Comparison of ENCODE assay signal across 23 cellular contexts in genomic region chr6:53686541-53686940, GRCh38. TPM values are rescaled to one million over a fixed set of nuclear protein-coding genes. Genes with fewer than 3 reads are reported as not detected.
DNase-seq lines count a peak whose midpoint lies in the region; ATAC-seq and TF ChIP-seq lines count a peak whose summit lies in the region.
"Had no signal": no experiment of that assay in that cellular context is flagged by ENCODE, and none has a peak within 500 bp of the region (broad histone marks: within the 10 kb centered on the region; RNA-seq: fewer than 3 reads in every experiment).

No MANE protein-coding gene starts in this region.

- intact Hi-C loops in Right ventricle myocardium superior (cut with DNase I), result no loop called here

- no peaks in the 10 kb centered on the region for H3K36me3 ChIP-seq in right atrium auricular region
- H3K36me3 ChIP-seq in skeletal muscle tissue (ENCODE audit: control insufficient read depth in 3 of 3, insufficient read depth in 3 of 3, low read length in 3 of 3), result no peaks in the 10 kb centered on the region

- peaks cover 0 to 12% of the 10 kb centered on the region in 2 donors for H3K4me1 ChIP-seq in right atrium auricular region
- H3K4me1 ChIP-seq in skeletal muscle tissue (ENCODE audit: control insufficient read depth in 3 of 3, insufficient read depth in 3 of 3, low read length in 3 of 3), result peaks cover 6 to 15% (median 11%) of the 10 kb centered on the region in 3 donors
- H3K4me1 ChIP-seq: Caco-2 had no signal

- no peak for TF ChIP-seq CTCF in right atrium auricular region (IDR thresholded peaks at IDR 0.05)

- H3K9me3 ChIP-seq in right atrium auricular region, result no peaks in the 10 kb centered on the region
- H3K9me3 ChIP-seq in skeletal muscle tissue (ENCODE audit: control insufficient read depth in 3 of 3, low read length in 3 of 3), result no peaks in the 10 kb centered on the region
- H3K9me3 ChIP-seq: Caco-2 had no signal

- H3K9ac ChIP-seq in skeletal muscle tissue (ENCODE audit: low read depth in 1 of 3, low read length in 3 of 3), result peak overlapping the region; percentile 36 to 66 (median 66)

- H3K4me3 ChIP-seq in right atrium auricular region (no peak overlapping the region), skeletal muscle tissue (ENCODE audit: low read length in 3 of 3) (no peak overlapping the region)
- H3K4me3 ChIP-seq: GM12878, PC-9 had no signal

- ATAC-seq in Right ventricle myocardium superior (ENCODE audit: poor library complexity) (peak; percentile 96), HG03521 (IDR thresholded peaks at IDR 0.05; ENCODE audit: unreplicated experiment) (no peak)
- ATAC-seq: CD8-positive, alpha-beta T cell; GM12878 had no signal

- H3K27ac ChIP-seq in right atrium auricular region, result peak overlapping the region; percentile 42 to 70
- H3K27ac ChIP-seq in skeletal muscle tissue (ENCODE audit: low read depth, low read length), result peak overlapping the region; percentile 93
- H3K27ac ChIP-seq: PC-9 had no signal

- H3K27me3 ChIP-seq in right atrium auricular region (no peaks in the 10 kb centered on the region), skeletal muscle tissue (ENCODE audit: control insufficient read depth in 3 of 3, insufficient read depth in 3 of 3, low read length in 3 of 3) (no peaks in the 10 kb centered on the region)

- DNase-seq in NCI-H526 (lab: John Stamatoyannopoulos, UW) (peak; percentile 53 to 65), Right ventricle myocardium superior (no peak), right atrium auricular region (ENCODE audit: low spot score) (no peak), DMS114 treated with DMSO at 0.1 percent for 48 hours (lab: John Stamatoyannopoulos, UW; ENCODE audit: unreplicated experiment) (no peak), foreskin melanocyte (no peak)
- DNase-seq: Caco-2; CD8-positive, alpha-beta T cell; DMS79; EL; GDM1; HCEC 1CT; Karpas-422; NCI-H1092; NCI-H1417 treated with DMSO at 0.1 percent for 48 hours; NCI-H1694 treated with DMSO at 0.1 percent for 48 hours; NCI-H2081; NCI-H2227 treated with DMSO at 0.1 percent for 48 hours; PC-9; SHP77 had no signal

RNA-seq across cellular contexts. Expression of gene KLHL31, which starts 21.0 kb away (rescaled TPM):
- 333 TPM for total RNA-seq in Right ventricle myocardium superior
- 100 to 1,000 TPM; 143 to 203 TPM for total RNA-seq in right atrium auricular region
- 59.5 TPM for total RNA-seq in skeletal muscle tissue
- total RNA-seq: GM12878, RPMI7951 had no signal

Comparison
In these comparisons a context has a peak if more than half of its experiments do, and no peak if none do; other contexts are left out.
1. DNase-seq: peak in NCI-H526 (2 of 2); none in Right ventricle myocardium superior (single experiment), right atrium auricular region (single experiment), DMS114 treated with DMSO at 0.1 percent for 48 hours (single experiment) and foreskin melanocyte (single experiment).